1 cellular context compared by ENCODE assay signal in genomic region chr4:2535386-2536192, GRCh38.
TF ChIP-seq lines count a peak whose summit lies in the region.

No MANE protein-coding gene starts in this region.

TF ChIP-seq in HepG2, 621 proteins besides CTCF, POLR2A, EP300 and RAD21 (continued from another document and continues in another):
- TF ChIP-seq, protein P1, sequence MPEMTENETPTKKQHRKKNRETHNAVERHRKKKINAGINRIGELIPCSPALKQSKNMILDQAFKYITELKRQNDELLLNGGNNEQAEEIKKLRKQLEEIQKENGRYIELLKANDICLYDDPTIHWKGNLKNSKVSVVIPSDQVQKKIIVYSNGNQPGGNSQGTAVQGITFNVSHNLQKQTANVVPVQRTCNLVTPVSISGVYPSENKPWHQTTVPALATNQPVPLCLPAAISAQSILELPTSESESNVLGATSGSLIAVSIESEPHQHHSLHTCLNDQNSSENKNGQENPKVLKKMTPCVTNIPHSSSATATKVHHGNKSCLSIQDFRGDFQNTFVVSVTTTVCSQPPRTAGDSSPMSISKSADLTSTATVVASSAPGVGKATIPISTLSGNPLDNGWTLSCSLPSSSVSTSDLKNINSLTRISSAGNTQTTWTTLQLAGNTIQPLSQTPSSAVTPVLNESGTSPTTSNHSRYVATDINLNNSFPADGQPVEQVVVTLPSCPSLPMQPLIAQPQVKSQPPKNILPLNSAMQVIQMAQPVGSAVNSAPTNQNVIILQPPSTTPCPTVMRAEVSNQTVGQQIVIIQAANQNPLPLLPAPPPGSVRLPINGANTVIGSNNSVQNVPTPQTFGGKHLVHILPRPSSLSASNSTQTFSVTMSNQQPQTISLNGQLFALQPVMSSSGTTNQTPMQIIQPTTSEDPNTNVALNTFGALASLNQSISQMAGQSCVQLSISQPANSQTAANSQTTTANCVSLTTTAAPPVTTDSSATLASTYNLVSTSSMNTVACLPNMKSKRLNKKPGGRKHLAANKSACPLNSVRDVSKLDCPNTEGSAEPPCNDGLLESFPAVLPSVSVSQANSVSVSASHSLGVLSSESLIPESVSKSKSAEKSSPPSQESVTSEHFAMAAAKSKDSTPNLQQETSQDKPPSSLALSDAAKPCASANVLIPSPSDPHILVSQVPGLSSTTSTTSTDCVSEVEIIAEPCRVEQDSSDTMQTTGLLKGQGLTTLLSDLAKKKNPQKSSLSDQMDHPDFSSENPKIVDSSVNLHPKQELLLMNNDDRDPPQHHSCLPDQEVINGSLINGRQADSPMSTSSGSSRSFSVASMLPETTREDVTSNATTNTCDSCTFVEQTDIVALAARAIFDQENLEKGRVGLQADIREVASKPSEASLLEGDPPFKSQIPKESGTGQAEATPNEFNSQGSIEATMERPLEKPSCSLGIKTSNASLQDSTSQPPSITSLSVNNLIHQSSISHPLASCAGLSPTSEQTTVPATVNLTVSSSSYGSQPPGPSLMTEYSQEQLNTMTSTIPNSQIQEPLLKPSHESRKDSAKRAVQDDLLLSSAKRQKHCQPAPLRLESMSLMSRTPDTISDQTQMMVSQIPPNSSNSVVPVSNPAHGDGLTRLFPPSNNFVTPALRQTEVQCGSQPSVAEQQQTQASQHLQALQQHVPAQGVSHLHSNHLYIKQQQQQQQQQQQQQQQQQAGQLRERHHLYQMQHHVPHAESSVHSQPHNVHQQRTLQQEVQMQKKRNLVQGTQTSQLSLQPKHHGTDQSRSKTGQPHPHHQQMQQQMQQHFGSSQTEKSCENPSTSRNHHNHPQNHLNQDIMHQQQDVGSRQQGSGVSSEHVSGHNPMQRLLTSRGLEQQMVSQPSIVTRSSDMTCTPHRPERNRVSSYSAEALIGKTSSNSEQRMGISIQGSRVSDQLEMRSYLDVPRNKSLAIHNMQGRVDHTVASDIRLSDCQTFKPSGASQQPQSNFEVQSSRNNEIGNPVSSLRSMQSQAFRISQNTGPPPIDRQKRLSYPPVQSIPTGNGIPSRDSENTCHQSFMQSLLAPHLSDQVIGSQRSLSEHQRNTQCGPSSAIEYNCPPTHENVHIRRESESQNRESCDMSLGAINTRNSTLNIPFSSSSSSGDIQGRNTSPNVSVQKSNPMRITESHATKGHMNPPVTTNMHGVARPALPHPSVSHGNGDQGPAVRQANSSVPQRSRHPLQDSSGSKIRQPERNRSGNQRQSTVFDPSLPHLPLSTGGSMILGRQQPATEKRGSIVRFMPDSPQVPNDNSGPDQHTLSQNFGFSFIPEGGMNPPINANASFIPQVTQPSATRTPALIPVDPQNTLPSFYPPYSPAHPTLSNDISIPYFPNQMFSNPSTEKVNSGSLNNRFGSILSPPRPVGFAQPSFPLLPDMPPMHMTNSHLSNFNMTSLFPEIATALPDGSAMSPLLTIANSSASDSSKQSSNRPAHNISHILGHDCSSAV (CRISPR knock-in tag; IDR thresholded peaks at IDR 0.05; ENCODE audit: borderline replicate concordance): no peak
- TF ChIP-seq ZNF773 (CRISPR knock-in tag; IDR thresholded peaks at IDR 0.05; ENCODE audit: borderline replicate concordance) (no peak), ZNF33A (CRISPR knock-in tag; IDR thresholded peaks at IDR 0.05; ENCODE audit: borderline replicate concordance) (no peak), ZNF441 (CRISPR knock-in tag; IDR thresholded peaks at IDR 0.05; ENCODE audit: borderline replicate concordance) (0 out of 2 replicates have a peak, but pooled peaks have one; percentile 69), ZSCAN31 (CRISPR knock-in tag; IDR thresholded peaks at IDR 0.05; ENCODE audit: low read depth) (peak; percentile 30; the same call in 1 of the 2 replicates), ARNT2 (CRISPR knock-in tag; IDR thresholded peaks at IDR 0.05; ENCODE audit: low read depth) (no peak), ZNF326 (CRISPR knock-in tag; IDR thresholded peaks at IDR 0.05; ENCODE audit: borderline replicate concordance) (no peak), ZNF879 (CRISPR knock-in tag; IDR thresholded peaks at IDR 0.05) (no peak), NKX3-1 (CRISPR knock-in tag; IDR thresholded peaks at IDR 0.05) (no peak), HNRNPH1 (optimal IDR thresholded peaks at IDR 0.05; ENCODE audit: low read depth, low read length) (no peak), KLF11 (CRISPR knock-in tag; IDR thresholded peaks at IDR 0.05) (no peak), MXD4 (CRISPR knock-in tag; IDR thresholded peaks at IDR 0.05) (peak; percentile 52; the same call in 1 of the 2 replicates), CBX2 (IDR thresholded peaks at IDR 0.05; ENCODE audit: low read depth, low read length) (no peak), CBX2 (CRISPR knock-in tag; IDR thresholded peaks at IDR 0.05; ENCODE audit: low read depth) (no peak), IKZF4 (CRISPR knock-in tag; IDR thresholded peaks at IDR 0.05; ENCODE audit: borderline replicate concordance, low read depth, not compliant biosample characterization) (peak; percentile 5), MXI1 (IDR thresholded peaks at IDR 0.05; ENCODE audit: borderline replicate concordance, low read depth, low read length) (peak; percentile 12; the same call in 1 of the 3 replicates), ZNF598 (CRISPR knock-in tag; IDR thresholded peaks at IDR 0.05; ENCODE audit: borderline replicate concordance) (0 out of 2 replicates have a peak, but pooled peaks have one; percentile 15), ZFY (CRISPR knock-in tag; IDR thresholded peaks at IDR 0.05) (peak; percentile 84; the same call in 1 of the 2 replicates), ZNF431 (CRISPR knock-in tag; IDR thresholded peaks at IDR 0.05; ENCODE audit: borderline replicate concordance, low read depth) (no peak), HES4 (CRISPR knock-in tag; IDR thresholded peaks at IDR 0.05; ENCODE audit: borderline replicate concordance) (0 out of 2 replicates have a peak, but pooled peaks have one; percentile 39), KAT7 (CRISPR knock-in tag; IDR thresholded peaks at IDR 0.05; ENCODE audit: borderline replicate concordance) (0 out of 2 replicates have a peak, but pooled peaks have one; percentile 48), ZNF251 (CRISPR knock-in tag; IDR thresholded peaks at IDR 0.05) (no peak), GZF1 (CRISPR knock-in tag; IDR thresholded peaks at IDR 0.05) (no peak; the same call in 1 of the 2 replicates), CCDC6 (CRISPR knock-in tag; IDR thresholded peaks at IDR 0.05) (peak; percentile 51; the same call in 1 of the 2 replicates), SP1 (IDR thresholded peaks at IDR 0.05) (no peak), SP1 (CRISPR knock-in tag; IDR thresholded peaks at IDR 0.05) (no peak), ZNF274 (CRISPR knock-in tag; IDR thresholded peaks at IDR 0.05) (peak; percentile 74), ZNF343 (CRISPR knock-in tag; IDR thresholded peaks at IDR 0.05) (0 out of 2 replicates have a peak, but pooled peaks have one; percentile 21)
- TF ChIP-seq, protein P2, sequence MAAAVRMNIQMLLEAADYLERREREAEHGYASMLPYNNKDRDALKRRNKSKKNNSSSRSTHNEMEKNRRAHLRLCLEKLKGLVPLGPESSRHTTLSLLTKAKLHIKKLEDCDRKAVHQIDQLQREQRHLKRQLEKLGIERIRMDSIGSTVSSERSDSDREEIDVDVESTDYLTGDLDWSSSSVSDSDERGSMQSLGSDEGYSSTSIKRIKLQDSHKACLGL (CRISPR knock-in tag; IDR thresholded peaks at IDR 0.05): peak; percentile 14
- TF ChIP-seq, protein P3, sequence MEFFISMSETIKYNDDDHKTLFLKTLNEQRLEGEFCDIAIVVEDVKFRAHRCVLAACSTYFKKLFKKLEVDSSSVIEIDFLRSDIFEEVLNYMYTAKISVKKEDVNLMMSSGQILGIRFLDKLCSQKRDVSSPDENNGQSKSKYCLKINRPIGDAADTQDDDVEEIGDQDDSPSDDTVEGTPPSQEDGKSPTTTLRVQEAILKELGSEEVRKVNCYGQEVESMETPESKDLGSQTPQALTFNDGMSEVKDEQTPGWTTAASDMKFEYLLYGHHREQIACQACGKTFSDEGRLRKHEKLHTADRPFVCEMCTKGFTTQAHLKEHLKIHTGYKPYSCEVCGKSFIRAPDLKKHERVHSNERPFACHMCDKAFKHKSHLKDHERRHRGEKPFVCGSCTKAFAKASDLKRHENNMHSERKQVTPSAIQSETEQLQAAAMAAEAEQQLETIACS (CRISPR knock-in tag; IDR thresholded peaks at IDR 0.05): no peak
- TF ChIP-seq, protein P4, sequence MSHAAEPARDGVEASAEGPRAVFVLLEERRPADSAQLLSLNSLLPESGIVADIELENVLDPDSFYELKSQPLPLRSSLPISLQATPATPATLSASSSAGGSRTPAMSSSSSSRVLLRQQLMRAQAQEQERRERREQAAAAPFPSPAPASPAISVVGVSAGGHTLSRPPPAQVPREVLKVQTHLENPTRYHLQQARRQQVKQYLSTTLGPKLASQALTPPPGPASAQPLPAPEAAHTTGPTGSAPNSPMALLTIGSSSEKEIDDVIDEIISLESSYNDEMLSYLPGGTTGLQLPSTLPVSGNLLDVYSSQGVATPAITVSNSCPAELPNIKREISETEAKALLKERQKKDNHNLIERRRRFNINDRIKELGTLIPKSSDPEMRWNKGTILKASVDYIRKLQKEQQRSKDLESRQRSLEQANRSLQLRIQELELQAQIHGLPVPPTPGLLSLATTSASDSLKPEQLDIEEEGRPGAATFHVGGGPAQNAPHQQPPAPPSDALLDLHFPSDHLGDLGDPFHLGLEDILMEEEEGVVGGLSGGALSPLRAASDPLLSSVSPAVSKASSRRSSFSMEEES (CRISPR knock-in tag; IDR thresholded peaks at IDR 0.05): no peak
- TF ChIP-seq, protein P5, sequence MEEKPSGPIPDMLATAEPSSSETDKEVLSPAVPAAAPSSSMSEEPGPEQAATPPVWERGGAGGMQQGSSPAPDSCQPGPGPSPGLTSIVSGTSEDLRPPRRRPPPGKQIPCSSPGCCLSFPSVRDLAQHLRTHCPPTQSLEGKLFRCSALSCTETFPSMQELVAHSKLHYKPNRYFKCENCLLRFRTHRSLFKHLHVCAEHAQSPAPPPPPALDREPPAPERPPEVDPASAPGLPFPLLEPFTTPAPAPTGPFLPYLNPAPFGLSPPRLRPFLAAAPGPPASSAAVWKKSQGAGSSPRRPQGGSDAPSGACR (CRISPR knock-in tag; IDR thresholded peaks at IDR 0.05): no peak
- TF ChIP-seq, protein P6, sequence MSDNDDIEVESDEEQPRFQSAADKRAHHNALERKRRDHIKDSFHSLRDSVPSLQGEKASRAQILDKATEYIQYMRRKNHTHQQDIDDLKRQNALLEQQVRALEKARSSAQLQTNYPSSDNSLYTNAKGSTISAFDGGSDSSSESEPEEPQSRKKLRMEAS (IDR thresholded peaks at IDR 0.05): peak; percentile 47; the same call in 1 of the 2 replicates
- TF ChIP-seq, protein P7, sequence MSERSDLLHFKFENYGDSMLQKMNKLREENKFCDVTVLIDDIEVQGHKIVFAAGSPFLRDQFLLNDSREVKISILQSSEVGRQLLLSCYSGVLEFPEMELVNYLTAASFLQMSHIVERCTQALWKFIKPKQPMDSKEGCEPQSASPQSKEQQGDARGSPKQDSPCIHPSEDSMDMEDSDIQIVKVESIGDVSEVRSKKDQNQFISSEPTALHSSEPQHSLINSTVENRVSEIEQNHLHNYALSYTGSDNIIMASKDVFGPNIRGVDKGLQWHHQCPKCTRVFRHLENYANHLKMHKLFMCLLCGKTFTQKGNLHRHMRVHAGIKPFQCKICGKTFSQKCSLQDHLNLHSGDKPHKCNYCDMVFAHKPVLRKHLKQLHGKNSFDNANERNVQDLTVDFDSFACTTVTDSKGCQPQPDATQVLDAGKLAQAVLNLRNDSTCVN (CRISPR knock-in tag; IDR thresholded peaks at IDR 0.05; ENCODE audit: borderline replicate concordance): no peak
- TF ChIP-seq, protein P8, sequence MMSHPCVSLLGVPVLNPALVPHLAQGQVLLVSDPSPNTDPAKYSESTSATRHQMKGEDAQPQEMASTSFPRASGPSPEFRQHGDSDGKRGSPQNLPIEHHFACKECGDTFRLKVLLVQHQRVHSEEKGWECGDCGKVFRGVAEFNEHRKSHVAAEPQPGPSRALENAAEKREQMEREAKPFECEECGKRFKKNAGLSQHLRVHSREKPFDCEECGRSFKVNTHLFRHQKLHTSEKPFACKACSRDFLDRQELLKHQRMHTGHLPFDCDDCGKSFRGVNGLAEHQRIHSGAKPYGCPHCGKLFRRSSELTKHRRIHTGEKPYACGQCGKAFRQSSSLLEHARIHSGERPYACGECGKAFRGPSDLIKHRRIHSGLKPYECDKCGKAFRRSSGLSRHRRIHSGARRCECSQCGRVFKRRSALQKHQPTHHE (CRISPR knock-in tag; IDR thresholded peaks at IDR 0.05; ENCODE audit: borderline replicate concordance): no peak
- TF ChIP-seq, protein P9, sequence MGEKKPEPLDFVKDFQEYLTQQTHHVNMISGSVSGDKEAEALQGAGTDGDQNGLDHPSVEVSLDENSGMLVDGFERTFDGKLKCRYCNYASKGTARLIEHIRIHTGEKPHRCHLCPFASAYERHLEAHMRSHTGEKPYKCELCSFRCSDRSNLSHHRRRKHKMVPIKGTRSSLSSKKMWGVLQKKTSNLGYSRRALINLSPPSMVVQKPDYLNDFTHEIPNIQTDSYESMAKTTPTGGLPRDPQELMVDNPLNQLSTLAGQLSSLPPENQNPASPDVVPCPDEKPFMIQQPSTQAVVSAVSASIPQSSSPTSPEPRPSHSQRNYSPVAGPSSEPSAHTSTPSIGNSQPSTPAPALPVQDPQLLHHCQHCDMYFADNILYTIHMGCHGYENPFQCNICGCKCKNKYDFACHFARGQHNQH (CRISPR knock-in tag; IDR thresholded peaks at IDR 0.05): no peak
- TF ChIP-seq, protein P10, sequence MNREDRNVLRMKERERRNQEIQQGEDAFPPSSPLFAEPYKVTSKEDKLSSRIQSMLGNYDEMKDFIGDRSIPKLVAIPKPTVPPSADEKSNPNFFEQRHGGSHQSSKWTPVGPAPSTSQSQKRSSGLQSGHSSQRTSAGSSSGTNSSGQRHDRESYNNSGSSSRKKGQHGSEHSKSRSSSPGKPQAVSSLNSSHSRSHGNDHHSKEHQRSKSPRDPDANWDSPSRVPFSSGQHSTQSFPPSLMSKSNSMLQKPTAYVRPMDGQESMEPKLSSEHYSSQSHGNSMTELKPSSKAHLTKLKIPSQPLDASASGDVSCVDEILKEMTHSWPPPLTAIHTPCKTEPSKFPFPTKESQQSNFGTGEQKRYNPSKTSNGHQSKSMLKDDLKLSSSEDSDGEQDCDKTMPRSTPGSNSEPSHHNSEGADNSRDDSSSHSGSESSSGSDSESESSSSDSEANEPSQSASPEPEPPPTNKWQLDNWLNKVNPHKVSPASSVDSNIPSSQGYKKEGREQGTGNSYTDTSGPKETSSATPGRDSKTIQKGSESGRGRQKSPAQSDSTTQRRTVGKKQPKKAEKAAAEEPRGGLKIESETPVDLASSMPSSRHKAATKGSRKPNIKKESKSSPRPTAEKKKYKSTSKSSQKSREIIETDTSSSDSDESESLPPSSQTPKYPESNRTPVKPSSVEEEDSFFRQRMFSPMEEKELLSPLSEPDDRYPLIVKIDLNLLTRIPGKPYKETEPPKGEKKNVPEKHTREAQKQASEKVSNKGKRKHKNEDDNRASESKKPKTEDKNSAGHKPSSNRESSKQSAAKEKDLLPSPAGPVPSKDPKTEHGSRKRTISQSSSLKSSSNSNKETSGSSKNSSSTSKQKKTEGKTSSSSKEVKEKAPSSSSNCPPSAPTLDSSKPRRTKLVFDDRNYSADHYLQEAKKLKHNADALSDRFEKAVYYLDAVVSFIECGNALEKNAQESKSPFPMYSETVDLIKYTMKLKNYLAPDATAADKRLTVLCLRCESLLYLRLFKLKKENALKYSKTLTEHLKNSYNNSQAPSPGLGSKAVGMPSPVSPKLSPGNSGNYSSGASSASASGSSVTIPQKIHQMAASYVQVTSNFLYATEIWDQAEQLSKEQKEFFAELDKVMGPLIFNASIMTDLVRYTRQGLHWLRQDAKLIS (CRISPR knock-in tag; IDR thresholded peaks at IDR 0.05): no peak
